ENCODE assay signal across 8 cellular contexts in genomic region chr3:150372320-150373118, GRCh38. TPM values are rescaled to one million over a fixed set of nuclear protein-coding genes. Genes with fewer than 3 reads are reported as not detected.
DNase-seq lines count a peak whose midpoint lies in the region; ATAC-seq and TF ChIP-seq lines count a peak whose summit lies in the region.

No MANE protein-coding gene starts in this region.

- peak overlapping the region; percentile 50 for H3K9ac ChIP-seq in skeletal muscle satellite cell (ENCODE audit: low read depth, low read length)

- H3K4me1 ChIP-seq in skeletal muscle satellite cell (ENCODE audit: control insufficient read depth, insufficient read depth, low read length) = peaks cover 41% of the 10 kb centered on the region

- CTCF ChIA-PET in activated naive CD4-positive, alpha-beta T cell treated with anti-CD3 and anti-CD28 coated beads, Interleukin-2, amount 10 ng/mL, durations not matched to agents 7 days and 5 days (lab: Charles Lee) = no interaction called here

- H3K4me3 ChIP-seq in epithelial cell of esophagus (ENCODE audit: low read length) (no peak overlapping the region), skeletal muscle satellite cell (ENCODE audit: low read length) (peak overlapping the region; percentile 34)

- TF ChIP-seq CTCF in GM13977 (IDR thresholded peaks at IDR 0.05; ENCODE audit: extremely low read depth, insufficient read depth, missing control alignments) (no peak), epithelial cell of esophagus (IDR thresholded peaks at IDR 0.05; ENCODE audit: insufficient read depth, low read depth, low read length, missing control alignments) (peak; percentile 11)

- no peaks in the 10 kb centered on the region for H3K9me3 Mint-ChIP-seq in activated naive CD4-positive, alpha-beta T cell treated with anti-CD3 and anti-CD28 coated beads, Interleukin-2, amount 10 ng/mL, durations not matched to agents 7 days and 5 days

- DNase-seq in GM13977 (ENCODE audit: low spot score) (peak; percentile 29), NAMALWA (ENCODE audit: low spot score) (peak; percentile 34), epithelial cell of esophagus (ENCODE audit: low read depth) (no peak), globus pallidus (ENCODE audit: low spot score) (no peak)
- DNase-seq in stimulated activated CD8-positive, alpha-beta memory T cell treated with anti-CD3 and anti-CD28 coated beads, Interleukin-4, amount 100 ng/mL, for 48 hours = no peak
- DNase-seq in activated naive CD4-positive, alpha-beta T cell treated with anti-CD3 and anti-CD28 coated beads, Interleukin-2, amount 10 ng/mL, durations not matched to agents 7 days and 5 days = no peak

- H3K27ac Mint-ChIP-seq in activated naive CD4-positive, alpha-beta T cell treated with anti-CD3 and anti-CD28 coated beads, Interleukin-2, amount 10 ng/mL, durations not matched to agents 7 days and 5 days = no peak overlapping the region

- no peaks in the 10 kb centered on the region for H3K36me3 Mint-ChIP-seq in activated naive CD4-positive, alpha-beta T cell treated with anti-CD3 and anti-CD28 coated beads, Interleukin-2, amount 10 ng/mL, durations not matched to agents 7 days and 5 days

- H3K27me3 ChIP-seq in skeletal muscle satellite cell (ENCODE audit: control insufficient read depth, insufficient read depth, low read length) = no peaks in the 10 kb centered on the region

- in situ Hi-C loops in GM13977 (cut with MboI; ENCODE audit: low pct_unique_long_range_greater_than_20kb, low sequenced_read_pairs, unreplicated experiment) = no loop called here

- H3K27me3 Mint-ChIP-seq in activated naive CD4-positive, alpha-beta T cell treated with anti-CD3 and anti-CD28 coated beads, Interleukin-2, amount 10 ng/mL, durations not matched to agents 7 days and 5 days = peaks cover 4% of the 10 kb centered on the region

- H3K4me3 Mint-ChIP-seq in activated naive CD4-positive, alpha-beta T cell treated with anti-CD3 and anti-CD28 coated beads, Interleukin-2, amount 10 ng/mL, durations not matched to agents 7 days and 5 days = no peak overlapping the region

- H3K36me3 ChIP-seq in skeletal muscle satellite cell (ENCODE audit: insufficient read depth, low read length) = no peaks in the 10 kb centered on the region

- no peaks in the 10 kb centered on the region for H3K9me3 ChIP-seq in skeletal muscle satellite cell (replicated peaks; ENCODE audit: low read length)

- H3K4me2 ChIP-seq in skeletal muscle satellite cell (ENCODE audit: low read length) = peak overlapping the region; percentile 86

- no peak for ATAC-seq in HG03460 (IDR thresholded peaks at IDR 0.05; ENCODE audit: unreplicated experiment)

- peaks cover 3% of the 10 kb centered on the region for H3K4me1 Mint-ChIP-seq in activated naive CD4-positive, alpha-beta T cell treated with anti-CD3 and anti-CD28 coated beads, Interleukin-2, amount 10 ng/mL, durations not matched to agents 7 days and 5 days

RNA-seq across cellular contexts. Expression of gene TSC22D2, which starts 35.6 kb away (rescaled TPM):
- total RNA-seq in skeletal muscle satellite cell (2012; rRNA removed) = 9.1 and 10.0 TPM in 2 replicates

Comparison
In these comparisons a context has a peak if more than half of its experiments do, and no peak if none do; other contexts are left out.
1. DNase-seq: peak in GM13977 (single experiment) and NAMALWA (single experiment); none in epithelial cell of esophagus (single experiment), stimulated activated CD8-positive, alpha-beta memory T cell treated with anti-CD3 and anti-CD28 coated beads, Interleukin-4, amount 100 ng/mL, for 48 hours (single experiment), activated naive CD4-positive, alpha-beta T cell treated with anti-CD3 and anti-CD28 coated beads, Interleukin-2, amount 10 ng/mL, durations not matched to agents 7 days and 5 days (single experiment) and globus pallidus (single experiment).